Comparison of ENCODE assay signal across 18 cellular contexts in genomic region chr6:64777941-64778785, GRCh38.
"Had no signal": no experiment of that assay in that cellular context is flagged by ENCODE, and none has a peak within 500 bp of the region (broad histone marks: within the 10 kb centered on the region; RNA-seq: fewer than 3 reads in every experiment).

No MANE protein-coding gene starts in this region.

- H3K27me3 ChIP-seq: brain microvascular endothelial cell, sigmoid colon, spleen had no signal

- H3K79me2 ChIP-seq: parathyroid adenoma had no signal

- ATAC-seq: activated naive CD4-positive, alpha-beta T cell treated with anti-CD3 and anti-CD28 coated beads, Interleukin-2, amount 50 U/mL, for 72 hours; activated T-cell treated with anti-CD3 and anti-CD28 coated beads, Interleukin-2, amount 50 U/mL, for 72 hours; mucosa of descending colon; naive thymus-derived CD4-positive, alpha-beta T cell; WTC11 had no signal

- H3K27ac ChIP-seq: brain microvascular endothelial cell, left ventricle myocardium inferior, parathyroid adenoma, sigmoid colon, spleen had no signal

- DNase-seq: activated CD4-positive, alpha-beta T cell treated with anti-CD3 and anti-CD28 coated beads, Interleukin-2, amount 10 ng/mL, durations not matched to agents 24 days and 14 days; activated CD8-positive, alpha-beta memory T cell treated with anti-CD3 and anti-CD28 coated beads, Interleukin-2, amount 50 U/mL, for 48 hours; activated gamma-delta T cell; activated T-cell treated with anti-CD3 and anti-CD28 coated beads, Interleukin-2, amount 50 U/mL, for 72 hours; amniotic stem cell; brain microvascular endothelial cell; cerebellar nuclear complex; effector memory CD4-positive, alpha-beta T cell; foreskin fibroblast; hippocampal formation; left ventricle myocardium inferior; mucosa of descending colon; naive thymus-derived CD4-positive, alpha-beta T cell; sigmoid colon; spleen had no signal

- H3K9me3 ChIP-seq: sigmoid colon had no signal

- H3K4me1 ChIP-seq: left ventricle myocardium inferior, parathyroid adenoma, sigmoid colon, spleen had no signal

- H3K9ac ChIP-seq: parathyroid adenoma had no signal

- H3K36me3 ChIP-seq: brain microvascular endothelial cell, left ventricle myocardium inferior, sigmoid colon, spleen had no signal

- H2AFZ ChIP-seq: parathyroid adenoma had no signal

- H3K4me3 ChIP-seq: left ventricle myocardium inferior, mucosa of descending colon, sigmoid colon, spleen had no signal
